ENCODE assay signal across 16 cellular contexts in the genomic region with DNA sequence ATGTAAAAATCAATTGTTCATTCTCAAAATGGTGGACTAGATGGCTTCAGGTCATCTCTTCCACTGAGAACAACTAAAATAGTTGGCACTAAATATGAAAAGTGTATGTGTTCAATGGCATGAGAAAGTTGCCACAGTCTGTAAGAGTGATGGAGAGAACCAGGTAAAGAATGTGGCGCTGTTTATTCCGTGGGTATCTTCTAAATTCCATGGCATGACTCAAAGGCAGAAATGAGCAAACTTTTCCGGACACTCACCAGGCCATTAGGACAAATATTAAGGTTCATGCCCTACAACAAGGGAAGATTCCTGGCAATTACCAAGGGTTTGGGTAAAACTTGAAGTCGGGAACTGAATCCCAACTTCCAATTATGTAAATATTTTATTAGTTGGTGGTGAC.
DNase-seq lines count a peak whose midpoint lies in the region; ATAC-seq, FAIRE-seq and TF ChIP-seq lines count a peak whose summit lies in the region.
"Had no signal": no experiment of that assay in that cellular context is flagged by ENCODE, and none has a peak within 500 bp of the region (broad histone marks: within the 10 kb centered on the region; RNA-seq: fewer than 3 reads in every experiment).

No MANE protein-coding gene starts in this region.

- no peak overlapping the region for H2BK15ac ChIP-seq in mesenchymal stem cell (ENCODE audit: low read depth, poor library complexity, severe bottlenecking)

- H3K9me2 ChIP-seq in SK-N-SH: no peaks in the 10 kb centered on the region

- H3K4me3 ChIP-seq in A549: no peak overlapping the region
- no peak overlapping the region for H3K4me3 ChIP-seq in mesenchymal stem cell (ENCODE audit: insufficient read depth in 1 of 2, low read depth in 1 of 2, low read length in 2 of 2)
- no peak overlapping the region for H3K4me3 ChIP-seq in effector memory CD4-positive, alpha-beta T cell (ENCODE audit: insufficient read depth, low read depth, low read length, poor library complexity, severe bottlenecking)
- no peak overlapping the region for H3K4me3 ChIP-seq in SK-N-SH (ENCODE audit: low read depth in 2 of 2, low read length in 1 of 2)
- H3K4me3 ChIP-seq: GM12878, GM23338, HAP-1 had no signal

- no peaks in the 10 kb centered on the region for H3K79me1 ChIP-seq in mesenchymal stem cell (replicated peaks; ENCODE audit: low read length, poor library complexity, severe bottlenecking)

- TF ChIP-seq EP300 in A549 (IDR thresholded peaks at IDR 0.05): no peak
- no peak for TF ChIP-seq EP300 in SK-N-SH (IDR thresholded peaks at IDR 0.05; ENCODE audit: borderline replicate concordance in 1 of 2, low read depth in 1 of 2, low read length in 1 of 2)

- H2AK5ac ChIP-seq in mesenchymal stem cell (ENCODE audit: low read length, severe bottlenecking): no peak overlapping the region

- H3K14ac ChIP-seq in mesenchymal stem cell (ENCODE audit: low read length in 2 of 2): no peak overlapping the region

- H3K9ac ChIP-seq in mesenchymal stem cell (ENCODE audit: low read length): no peak overlapping the region
- no peak overlapping the region for H3K9ac ChIP-seq in SK-N-SH

- H3K27me3 ChIP-seq in mesenchymal stem cell (ENCODE audit: control insufficient read depth in 1 of 2, insufficient read depth in 1 of 2, low read length in 2 of 2) (no peaks in the 10 kb centered on the region), SK-N-SH (ENCODE audit: insufficient read depth) (no peaks in the 10 kb centered on the region)
- no peaks in the 10 kb centered on the region for H3K27me3 ChIP-seq in effector memory CD4-positive, alpha-beta T cell (replicated peaks; ENCODE audit: control insufficient read depth, insufficient read depth, low read length, poor library complexity, severe bottlenecking)

- no peaks in the 10 kb centered on the region for H4K20me1 ChIP-seq in SK-N-SH (ENCODE audit: insufficient read depth)

- no peak overlapping the region for H3K23ac ChIP-seq in mesenchymal stem cell (ENCODE audit: low read length in 2 of 2)

- H3K27ac ChIP-seq in A549: no peak overlapping the region
- no peak overlapping the region for H3K27ac ChIP-seq in mesenchymal stem cell (ENCODE audit: low read length, poor library complexity, severe bottlenecking)
- no peak overlapping the region for H3K27ac ChIP-seq in effector memory CD4-positive, alpha-beta T cell (ENCODE audit: insufficient read depth, low read length, poor library complexity, severe bottlenecking)
- H3K27ac ChIP-seq in SK-N-SH (ENCODE audit: low read depth in 2 of 2, low read length in 1 of 2): no peak overlapping the region

- no peak for TF ChIP-seq RAD21 in A549 (conservative IDR thresholded peaks at IDR 0.05 in 1 of 2, IDR thresholded peaks at IDR 0.05 in 1 of 2)
- TF ChIP-seq RAD21 in SK-N-SH (IDR thresholded peaks at IDR 0.05; ENCODE audit: low read length): no peak

- no peak overlapping the region for H2BK12ac ChIP-seq in mesenchymal stem cell (ENCODE audit: low read length in 2 of 2)

- H3K18ac ChIP-seq in mesenchymal stem cell (ENCODE audit: low read depth in 1 of 2, low read length in 2 of 2): no peak overlapping the region

- H3K4ac ChIP-seq in mesenchymal stem cell (ENCODE audit: low read depth in 1 of 2, low read length in 2 of 2): no peak overlapping the region

- H4K91ac ChIP-seq in mesenchymal stem cell (ENCODE audit: low read length): no peak overlapping the region

- H4K8ac ChIP-seq in mesenchymal stem cell (ENCODE audit: low read length): no peak overlapping the region

- no peak for ATAC-seq in A549
- ATAC-seq: GM12878, GM23338 had no signal

- no peak for DNase-seq in A549 (ENCODE audit: low read depth in 1 of 2, low spot score in 1 of 2)
- peak; percentile 46 for DNase-seq in M059J (ENCODE audit: low read depth)
- peak; percentile 8 for DNase-seq in astrocyte of the hippocampus (ENCODE audit: low read depth, low spot score)
- DNase-seq in mesenchymal stem cell: peak; percentile 37
- no peak for DNase-seq in effector memory CD4-positive, alpha-beta T cell
- no peak for DNase-seq in SK-N-SH
- no peak for DNase-seq in GOT3 (lab: John Stamatoyannopoulos, UW)
- DNase-seq: 8988T; C1 segment of cervical spinal cord; Calu3; CD4-positive, alpha-beta T cell; DMS 273 treated with DMSO at 0.1 percent for 48 hours; IMR-90 had no signal

- H3K4me2 ChIP-seq in A549 (no peak overlapping the region), mesenchymal stem cell (ENCODE audit: low read length, poor library complexity, severe bottlenecking) (no peak overlapping the region), SK-N-SH (no peak overlapping the region)
- H3K4me2 ChIP-seq: GM23338 had no signal

- FAIRE-seq in A549 (lab: Jason Lieb, UNC): no peak
- FAIRE-seq: GM12878 had no signal

- no peaks in the 10 kb centered on the region for H3F3A ChIP-seq in SK-N-SH (replicated peaks; ENCODE audit: insufficient read depth)

- no peak for TF ChIP-seq POLR2A in A549 (IDR thresholded peaks at IDR 0.05; ENCODE audit: low read length)

- 0 out of 3 replicates have a peak, but pooled peaks cover 2% of the 10 kb centered on the region for H3K9me3 ChIP-seq in A549
- H3K9me3 ChIP-seq in mesenchymal stem cell (ENCODE audit: control insufficient read depth, low read length): no peaks in the 10 kb centered on the region
- no peaks in the 10 kb centered on the region for H3K9me3 ChIP-seq in effector memory CD4-positive, alpha-beta T cell (ENCODE audit: control insufficient read depth, low read length)
- H3K9me3 ChIP-seq in SK-N-SH: no peaks in the 10 kb centered on the region
- H3K9me3 ChIP-seq: HAP-1 had no signal

- H3K4me1 ChIP-seq in A549 (no peaks in the 10 kb centered on the region), mesenchymal stem cell (ENCODE audit: control insufficient read depth, insufficient read depth, low read depth, low read length) (no peaks in the 10 kb centered on the region), SK-N-SH (ENCODE audit: control insufficient read depth in 1 of 2, insufficient read depth in 2 of 2, low read depth in 1 of 2, low read length in 1 of 2) (no peaks in the 10 kb centered on the region)
- no peaks in the 10 kb centered on the region for H3K4me1 ChIP-seq in effector memory CD4-positive, alpha-beta T cell (ENCODE audit: control insufficient read depth, insufficient read depth, low read length, poor library complexity, severe bottlenecking)
- H3K4me1 ChIP-seq: HAP-1 had no signal

- no peak overlapping the region for H2BK120ac ChIP-seq in mesenchymal stem cell (ENCODE audit: low read depth, low read length)

- no peak overlapping the region for H2BK5ac ChIP-seq in mesenchymal stem cell (ENCODE audit: low read depth, low read length, poor library complexity, severe bottlenecking)

- H3K79me2 ChIP-seq in SK-N-SH (ENCODE audit: insufficient read depth): no peaks in the 10 kb centered on the region

- 31% methylated on average over 4 of the region's 4 CpGs for WGBS in A549 (ENCODE audit: missing lambda C conversion rate)
- 56% methylated on average over 2 of the region's 4 CpGs for WGBS in mesenchymal stem cell
- WGBS in SK-N-SH (ENCODE audit: low lambda C conversion rate): 6% methylated on average over 4 of the region's 4 CpGs

- POLR2A ChIA-PET in A549 (lab: Yijun Ruan, JAX): no interaction called here
- POLR2A ChIA-PET in SK-N-SH (lab: Yijun Ruan, JAX): no interaction called here

- CTCF ChIA-PET in A549 (lab: Yijun Ruan, JAX): no interaction called here
- CTCF ChIA-PET in SK-N-SH (lab: Yijun Ruan, JAX): no interaction called here

- TF ChIP-seq CTCF in A549 (IDR thresholded peaks at IDR 0.05) (no peak), SK-N-SH (IDR thresholded peaks at IDR 0.05) (no peak)

- no peaks in the 10 kb centered on the region for H3K36me3 ChIP-seq in mesenchymal stem cell (ENCODE audit: control insufficient read depth in 1 of 2, insufficient read depth in 2 of 2, low read depth in 1 of 2, low read length in 2 of 2)
- H3K36me3 ChIP-seq in effector memory CD4-positive, alpha-beta T cell (ENCODE audit: control insufficient read depth, insufficient read depth, low read length): no peaks in the 10 kb centered on the region
- H3K36me3 ChIP-seq in SK-N-SH (replicated peaks in 1 of 2; ENCODE audit: control insufficient read depth in 1 of 2, insufficient read depth in 2 of 2, low read length in 1 of 2): no peaks in the 10 kb centered on the region
- H3K36me3 ChIP-seq: HAP-1 had no signal

- H2AFZ ChIP-seq in mesenchymal stem cell (ENCODE audit: low read depth, low read length) (no peak overlapping the region), SK-N-SH (ENCODE audit: low read depth) (no peak overlapping the region)
- H2AFZ ChIP-seq: GM23338 had no signal

TF ChIP-seq in A549, 52 proteins besides CTCF, POLR2A, EP300 and RAD21:
- no peak for TF ChIP-seq BHLHE40 (IDR thresholded peaks at IDR 0.05; ENCODE audit: low read depth, low read length)
- TF ChIP-seq EHMT2 (IDR thresholded peaks at IDR 0.05; ENCODE audit: low read depth): 0 out of 2 replicates have a peak, but pooled peaks have one; percentile 47
- no peak for TF ChIP-seq MAZ (IDR thresholded peaks at IDR 0.05; ENCODE audit: borderline replicate concordance, low read depth, low read length)
- no peak for TF ChIP-seq CBX8 (IDR thresholded peaks at IDR 0.05)
- no peak for TF ChIP-seq POLR2AphosphoS2 (conservative IDR thresholded peaks at IDR 0.05; ENCODE audit: low read length)
- no peak for TF ChIP-seq ESRRA (IDR thresholded peaks at IDR 0.05; ENCODE audit: borderline replicate concordance, low read length)
TF ChIP-seq in A549: peak in this region for 1.

TF ChIP-seq in SK-N-SH, 30 proteins besides CTCF, POLR2A, EP300 and RAD21 (continues in another document):
- TF ChIP-seq CHD2 (IDR thresholded peaks at IDR 0.05; ENCODE audit: low read length, partially characterized antibody) (no peak), MXI1 (IDR thresholded peaks at IDR 0.05; ENCODE audit: low read depth, low read length) (no peak), SMC3 (IDR thresholded peaks at IDR 0.05; ENCODE audit: low read depth, low read length) (no peak)
- TF ChIP-seq, protein P1, sequence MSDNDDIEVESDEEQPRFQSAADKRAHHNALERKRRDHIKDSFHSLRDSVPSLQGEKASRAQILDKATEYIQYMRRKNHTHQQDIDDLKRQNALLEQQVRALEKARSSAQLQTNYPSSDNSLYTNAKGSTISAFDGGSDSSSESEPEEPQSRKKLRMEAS (IDR thresholded peaks at IDR 0.05; ENCODE audit: low read depth): no peak
- TF ChIP-seq, protein P2, sequence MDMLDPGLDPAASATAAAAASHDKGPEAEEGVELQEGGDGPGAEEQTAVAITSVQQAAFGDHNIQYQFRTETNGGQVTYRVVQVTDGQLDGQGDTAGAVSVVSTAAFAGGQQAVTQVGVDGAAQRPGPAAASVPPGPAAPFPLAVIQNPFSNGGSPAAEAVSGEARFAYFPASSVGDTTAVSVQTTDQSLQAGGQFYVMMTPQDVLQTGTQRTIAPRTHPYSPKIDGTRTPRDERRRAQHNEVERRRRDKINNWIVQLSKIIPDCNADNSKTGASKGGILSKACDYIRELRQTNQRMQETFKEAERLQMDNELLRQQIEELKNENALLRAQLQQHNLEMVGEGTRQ (IDR thresholded peaks at IDR 0.05; ENCODE audit: borderline replicate concordance, low read depth, low read length): no peak

Comparison
In these comparisons a context has a peak if more than half of its experiments do, and no peak if none do; other contexts are left out.
1. DNase-seq: peak in M059J (single experiment), astrocyte of the hippocampus (single experiment) and mesenchymal stem cell (single experiment); none in A549 (0 of 2), effector memory CD4-positive, alpha-beta T cell (0 of 3), SK-N-SH (single experiment) and GOT3 (single experiment).